15 cellular contexts compared by ENCODE assay signal in the genomic region with DNA sequence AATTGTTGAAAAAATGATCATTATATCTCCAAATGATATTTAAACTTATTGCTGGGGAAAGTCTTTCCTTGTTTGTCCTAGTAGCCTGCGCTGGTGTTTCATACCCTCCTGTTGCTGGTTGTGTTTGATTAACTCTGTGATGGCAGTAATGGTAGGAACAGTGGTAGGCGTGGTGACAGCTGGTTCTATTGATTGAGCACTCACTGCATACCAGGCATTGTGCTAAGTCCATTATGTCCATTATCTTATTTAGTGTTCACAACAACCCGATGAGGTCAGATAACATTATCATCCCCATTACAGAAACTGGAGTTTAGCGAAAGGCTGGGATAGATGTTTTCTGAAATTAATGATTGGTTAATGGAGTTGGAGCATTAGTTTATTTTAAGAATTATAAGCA. TPM values are rescaled to one million over a fixed set of nuclear protein-coding genes. Genes with fewer than 3 reads are reported as not detected.
DNase-seq lines count a peak whose midpoint lies in the region; ATAC-seq and TF ChIP-seq lines count a peak whose summit lies in the region.
"Had no signal": no experiment of that assay in that cellular context is flagged by ENCODE, and none has a peak within 500 bp of the region (broad histone marks: within the 10 kb centered on the region; RNA-seq: fewer than 3 reads in every experiment).

No MANE protein-coding gene starts in this region.

- H3K36me3 Mint-ChIP-seq in activated naive CD8-positive, alpha-beta T cell = no peaks in the 10 kb centered on the region
- peaks cover 26% of the 10 kb centered on the region for H3K36me3 Mint-ChIP-seq in activated naive CD8-positive, alpha-beta T cell treated with anti-CD3 and anti-CD28 coated beads, Interleukin-2, amount 50 U/mL, for 24 hours (ENCODE audit: low read depth)
- H3K36me3 Mint-ChIP-seq in glutamatergic neuron (ENCODE audit: unreplicated experiment) = no peaks in the 10 kb centered on the region

- peak overlapping the region; percentile 47 for H3K27ac Mint-ChIP-seq in activated naive CD8-positive, alpha-beta T cell
- H3K27ac Mint-ChIP-seq in activated naive CD8-positive, alpha-beta T cell treated with anti-CD3 and anti-CD28 coated beads, Interleukin-2, amount 50 U/mL, for 24 hours = no peak overlapping the region
- peak overlapping the region; percentile 98 for H3K27ac Mint-ChIP-seq in glutamatergic neuron (ENCODE audit: unreplicated experiment)

- H3K27me3 Mint-ChIP-seq in activated naive CD8-positive, alpha-beta T cell = no peaks in the 10 kb centered on the region
- no peaks in the 10 kb centered on the region for H3K27me3 Mint-ChIP-seq in activated naive CD8-positive, alpha-beta T cell treated with anti-CD3 and anti-CD28 coated beads, Interleukin-2, amount 50 U/mL, for 24 hours
- peaks cover 4% of the 10 kb centered on the region for H3K27me3 Mint-ChIP-seq in glutamatergic neuron (ENCODE audit: unreplicated experiment)

- DNase-seq in activated naive CD8-positive, alpha-beta T cell treated with anti-CD3 and anti-CD28 coated beads, Interleukin-2, amount 50 U/mL, for 24 hours = no peak
- DNase-seq in NCI-H748 treated with DMSO at 0.1 percent for 48 hours (lab: John Stamatoyannopoulos, UW) (peak; percentile 89), glutamatergic neuron (peak; percentile 50), SHP77 (lab: John Stamatoyannopoulos, UW) (no peak), KBM-7 (no peak)
- DNase-seq: ACHN; activated CD8-positive, alpha-beta memory T cell treated with anti-CD3 and anti-CD28 coated beads, Interleukin-2, amount 50 U/mL, for 48 hours; aorta; effector CD8-positive, alpha-beta T cell; gastrocnemius medialis; NCI-H2171 treated with DMSO at 0.1 percent for 48 hours; uterus had no signal

- in situ Hi-C loops in KBM-7 (cut with MboI; ENCODE audit: low pct_unique_long_range_greater_than_20kb, low sequenced_read_pairs) = no loop called here

- H3K4me3 Mint-ChIP-seq in activated naive CD8-positive, alpha-beta T cell = no peak overlapping the region
- H3K4me3 Mint-ChIP-seq in activated naive CD8-positive, alpha-beta T cell treated with anti-CD3 and anti-CD28 coated beads, Interleukin-2, amount 50 U/mL, for 24 hours = no peak overlapping the region
- H3K4me3 Mint-ChIP-seq in glutamatergic neuron (ENCODE audit: unreplicated experiment) = peak overlapping the region; percentile 58

- peak overlapping the region; percentile 74 for H3K27ac ChIP-seq in temporal lobe (ENCODE audit: low read depth, low read length)
- H3K27ac ChIP-seq: gastrocnemius medialis, uterus had no signal

- TF ChIP-seq CTCF in glutamatergic neuron (IDR thresholded peaks at IDR 0.05; ENCODE audit: partially characterized antibody, unreplicated experiment) = no peak

- no peak for ATAC-seq in activated naive CD8-positive, alpha-beta T cell treated with anti-CD3 and anti-CD28 coated beads, Interleukin-2, amount 50 U/mL, for 24 hours
- ATAC-seq in GM18907 (IDR thresholded peaks at IDR 0.05; ENCODE audit: unreplicated experiment) = no peak
- ATAC-seq: gastrocnemius medialis had no signal

- peaks cover 49% of the 10 kb centered on the region for H3K4me1 Mint-ChIP-seq in activated naive CD8-positive, alpha-beta T cell (ENCODE audit: low read depth)
- peaks cover 37% of the 10 kb centered on the region for H3K4me1 Mint-ChIP-seq in activated naive CD8-positive, alpha-beta T cell treated with anti-CD3 and anti-CD28 coated beads, Interleukin-2, amount 50 U/mL, for 24 hours
- peaks cover 29% of the 10 kb centered on the region for H3K4me1 Mint-ChIP-seq in glutamatergic neuron (ENCODE audit: low read depth, unreplicated experiment)

- H3K9me3 Mint-ChIP-seq in activated naive CD8-positive, alpha-beta T cell (ENCODE audit: low read depth) = no peaks in the 10 kb centered on the region
- H3K9me3 Mint-ChIP-seq in activated naive CD8-positive, alpha-beta T cell treated with anti-CD3 and anti-CD28 coated beads, Interleukin-2, amount 50 U/mL, for 24 hours = no peaks in the 10 kb centered on the region
- H3K9me3 Mint-ChIP-seq in glutamatergic neuron (ENCODE audit: unreplicated experiment) = no peaks in the 10 kb centered on the region

RNA-seq across cellular contexts. Expression of gene PPP1R21, which starts 11.5 kb away (rescaled TPM):
- 55.3 TPM for total RNA-seq in glutamatergic neuron (ENCODE audit: unreplicated experiment)
- 48.7 TPM for total RNA-seq in temporal lobe

Comparison
In these comparisons a context has a peak if more than half of its experiments do, and no peak if none do; other contexts are left out.
1. DNase-seq: peak in NCI-H748 treated with DMSO at 0.1 percent for 48 hours (single experiment) and glutamatergic neuron (single experiment); none in activated naive CD8-positive, alpha-beta T cell treated with anti-CD3 and anti-CD28 coated beads, Interleukin-2, amount 50 U/mL, for 24 hours (single experiment), SHP77 (0 of 2) and KBM-7 (single experiment).